In genomic region chr6:36839819-36840379, GRCh38 we compare ENCODE assay signal across 8 cellular contexts. TPM values are rescaled to one million over a fixed set of nuclear protein-coding genes. Genes with fewer than 3 reads are reported as not detected.
DNase-seq lines count a peak whose midpoint lies in the region; ATAC-seq and TF ChIP-seq lines count a peak whose summit lies in the region.

No MANE protein-coding gene starts in this region.

- peak overlapping the region; percentile 65 for H3K4me3 Mint-ChIP-seq in activated naive CD8-positive, alpha-beta T cell treated with anti-CD3 and anti-CD28 coated beads, Interleukin-2, amount 10 ng/mL, durations not matched to agents 7 days and 5 days

- TF ChIP-seq CTCF in OCI-LY7 (conservative IDR thresholded peaks at IDR 0.05; ENCODE audit: low read length) (peak; percentile 37), gastrocnemius medialis (IDR thresholded peaks at IDR 0.05 in 4 of 5, conservative IDR thresholded peaks at IDR 0.05 in 1 of 5) (no peak)

- H3K27ac Mint-ChIP-seq in activated naive CD8-positive, alpha-beta T cell treated with anti-CD3 and anti-CD28 coated beads, Interleukin-2, amount 10 ng/mL, durations not matched to agents 7 days and 5 days, result no peak overlapping the region

- H3K27me3 Mint-ChIP-seq in activated naive CD8-positive, alpha-beta T cell treated with anti-CD3 and anti-CD28 coated beads, Interleukin-2, amount 10 ng/mL, durations not matched to agents 7 days and 5 days, result peaks cover 45% of the 10 kb centered on the region

- CTCF ChIA-PET in OCI-LY7 (lab: Charles Lee; ENCODE audit: unreplicated experiment), result no interaction called here

- H3K9me3 Mint-ChIP-seq in activated naive CD8-positive, alpha-beta T cell treated with anti-CD3 and anti-CD28 coated beads, Interleukin-2, amount 10 ng/mL, durations not matched to agents 7 days and 5 days, result no peaks in the 10 kb centered on the region

- in situ Hi-C loops in gastrocnemius medialis (cut with MboI; ENCODE audit: low sequenced_read_pairs in 4 of 4), result no loop called here

- no peaks in the 10 kb centered on the region for H4K20me1 ChIP-seq in OCI-LY7 (ENCODE audit: insufficient read depth, low read length)

- TF ChIP-seq POLR2A in gastrocnemius medialis (IDR thresholded peaks at IDR 0.05), result no peak

- no peak overlapping the region for H2AFZ ChIP-seq in OCI-LY7 (ENCODE audit: low read length)

- H3K27me3 ChIP-seq in right cardiac atrium (ENCODE audit: control insufficient read depth, insufficient read depth), result no peaks in the 10 kb centered on the region
- peaks cover 0 to 3% (median 0%) of the 10 kb centered on the region in 3 donors for H3K27me3 ChIP-seq in gastrocnemius medialis

- peak; percentile 47 for ATAC-seq in GM18498 (IDR thresholded peaks at IDR 0.05; ENCODE audit: unreplicated experiment)
- peak; percentile 71 for ATAC-seq in activated naive CD8-positive, alpha-beta T cell treated with anti-CD3 and anti-CD28 coated beads, Interleukin-2, amount 10 ng/mL, durations not matched to agents 7 days and 5 days (ENCODE audit: low read depth)
- ATAC-seq in right cardiac atrium, result peak; percentile 9 to 19
- peak; percentile 13 to 14 for ATAC-seq in gastrocnemius medialis
- no peak for ATAC-seq in GM18870 (IDR thresholded peaks at IDR 0.05; ENCODE audit: unreplicated experiment)
- no peak for ATAC-seq in GM19455 (IDR thresholded peaks at IDR 0.05; ENCODE audit: unreplicated experiment)
- no peak for ATAC-seq in HG02840 (IDR thresholded peaks at IDR 0.05; ENCODE audit: low FRiP score, unreplicated experiment)

- H3K9me2 ChIP-seq in OCI-LY7 (ENCODE audit: insufficient read depth, low read length), result no peaks in the 10 kb centered on the region

- H3K36me3 ChIP-seq in OCI-LY7 (ENCODE audit: insufficient read depth, low read length) (no peaks in the 10 kb centered on the region), gastrocnemius medialis (no peaks in the 10 kb centered on the region)

- H3K9me3 ChIP-seq in OCI-LY7 (ENCODE audit: low read length) (no peaks in the 10 kb centered on the region), right cardiac atrium (ENCODE audit: control insufficient read depth, low read length) (no peaks in the 10 kb centered on the region), gastrocnemius medialis (no peaks in the 10 kb centered on the region)

- peaks cover 9% of the 10 kb centered on the region for H3K4me1 Mint-ChIP-seq in activated naive CD8-positive, alpha-beta T cell treated with anti-CD3 and anti-CD28 coated beads, Interleukin-2, amount 10 ng/mL, durations not matched to agents 7 days and 5 days

- no peaks in the 10 kb centered on the region for H3K4me1 ChIP-seq in OCI-LY7 (ENCODE audit: insufficient read depth, low read length, poor library complexity, severe bottlenecking)
- H3K4me1 ChIP-seq in right cardiac atrium (ENCODE audit: control insufficient read depth, insufficient read depth, low read length), result peaks cover 8% of the 10 kb centered on the region
- H3K4me1 ChIP-seq in gastrocnemius medialis, result peaks cover 43 to 53% of the 10 kb centered on the region in 2 donors

- no peak overlapping the region for H3K27ac ChIP-seq in OCI-LY7 (ENCODE audit: low read depth, low read length, poor library complexity, severe bottlenecking)
- peak overlapping the region; percentile 66 for H3K27ac ChIP-seq in right cardiac atrium (ENCODE audit: low read length)
- H3K27ac ChIP-seq in gastrocnemius medialis, result peak overlapping the region in 2 of 4 donors; percentile 48 to 69

- intact Hi-C loops in OCI-LY7 (cut with micrococcal nuclease; ENCODE audit: unreplicated experiment) (no loop called here), right cardiac atrium (cut with DNase I) (loop anchor here in 1 of 4 donors (10.0 kb wide), 1 partner anchor 75 kb away; no protein-coding TSS in a partner anchor), gastrocnemius medialis (cut with DNase I; ENCODE audit: low total_unique reads) (no loop called here)

- H3K4me3 ChIP-seq in OCI-LY7 (ENCODE audit: low read depth, low read length, poor library complexity, severe bottlenecking), result peak overlapping the region; percentile 38
- H3K4me3 ChIP-seq in right cardiac atrium (ENCODE audit: low read length), result peak overlapping the region; percentile 59
- peak overlapping the region; percentile 45 to 68 (median 49) for H3K4me3 ChIP-seq in gastrocnemius medialis

- BruUV-seq in OCI-LY7 (replicated peaks; lab: Mats Ljungman, UMichigan), result no TSS peak

- H3K79me2 ChIP-seq in OCI-LY7 (ENCODE audit: insufficient read depth, low read depth, low read length), result no peaks in the 10 kb centered on the region

- H3K36me3 Mint-ChIP-seq in activated naive CD8-positive, alpha-beta T cell treated with anti-CD3 and anti-CD28 coated beads, Interleukin-2, amount 10 ng/mL, durations not matched to agents 7 days and 5 days, result no peaks in the 10 kb centered on the region

- under 1% methylated on average over 63 of the region's 63 CpGs for WGBS in right cardiac atrium

- POLR2A ChIA-PET in OCI-LY7 (lab: Charles Lee), result no interaction called here
- POLR2A ChIA-PET in activated naive CD8-positive, alpha-beta T cell treated with anti-CD3 and anti-CD28 coated beads, Interleukin-2, amount 10 ng/mL, durations not matched to agents 7 days and 5 days (lab: Charles Lee), result no interaction called here

- peak overlapping the region; percentile 46; the same call in 1 of the 2 replicates for H3K4me2 ChIP-seq in OCI-LY7 (ENCODE audit: low read length)

- DNase-seq in OCI-LY7 (ENCODE audit: low spot score) (peak; percentile 11), right cardiac atrium (peak; percentile 62 to 89 (median 87)), gastrocnemius medialis (no peak)
- peak; percentile 66 for DNase-seq in activated naive CD8-positive, alpha-beta T cell treated with anti-CD3 and anti-CD28 coated beads, Interleukin-2, amount 10 ng/mL, durations not matched to agents 7 days and 5 days

RNA-seq across cellular contexts. Expression of gene CPNE5, which starts 0.7 kb away (rescaled TPM):
- 25.3 and 37.7 TPM in 2 replicates for total RNA-seq in OCI-LY7 (2014; rRNA removed; shearing (Covaris generic))
- total RNA-seq in OCI-LY7 (2022), result 70.7 and 89.8 TPM in 2 replicates
- 1 to 10 TPM in 1 of 2 experiments, under 1 TPM in 1; 0.99 to 1.3 TPM for total RNA-seq in activated naive CD8-positive, alpha-beta T cell treated with anti-CD3 and anti-CD28 coated beads, Interleukin-2, amount 10 ng/mL, durations not matched to agents 7 days and 5 days
- total RNA-seq in right cardiac atrium, result 10 to 100 TPM; 31.7 to 80.9 (median 70.3) TPM
- polyA plus RNA-seq in right cardiac atrium, result 27.5 TPM
- total RNA-seq in gastrocnemius medialis, result under 1 TPM in 1 of 4 donors, not detected in 3; 0.11 TPM

RNA-seq across cellular contexts. Expression of gene PPIL1, which starts 34.7 kb away (rescaled TPM):
- 34.6 and 38.9 TPM in 2 replicates for total RNA-seq in OCI-LY7 (2014; rRNA removed; shearing (Covaris generic))
- total RNA-seq in OCI-LY7 (2022) (35.6 and 40.0 TPM in 2 replicates), right cardiac atrium (10 to 100 TPM; 49.4 to 72.4 (median 63.7) TPM), gastrocnemius medialis (10 to 100 TPM in 3 of 4 donors, 1 to 10 TPM in 1; 5.4 to 18.7 (median 16.8) TPM)
- total RNA-seq in activated naive CD8-positive, alpha-beta T cell treated with anti-CD3 and anti-CD28 coated beads, Interleukin-2, amount 10 ng/mL, durations not matched to agents 7 days and 5 days, result 10 to 100 TPM; 18.5 to 19.9 TPM
- 75.6 TPM for polyA plus RNA-seq in right cardiac atrium

RNA-seq across cellular contexts. Expression of gene C6orf89, which starts 45.9 kb away (rescaled TPM):
- total RNA-seq in OCI-LY7 (2014; rRNA removed; shearing (Covaris generic)), result 14.7 and 20.1 TPM in 2 replicates
- total RNA-seq in OCI-LY7 (2022) (25.7 and 30.0 TPM in 2 replicates), right cardiac atrium (10 to 100 TPM; 69.4 to 83.9 (median 79.1) TPM), gastrocnemius medialis (10 to 100 TPM; 30.8 to 53.2 (median 38.8) TPM)
- total RNA-seq in activated naive CD8-positive, alpha-beta T cell treated with anti-CD3 and anti-CD28 coated beads, Interleukin-2, amount 10 ng/mL, durations not matched to agents 7 days and 5 days, result 10 to 100 TPM; 45.3 to 46.0 TPM
- polyA plus RNA-seq in right cardiac atrium, result 53.2 TPM

Comparison
In these comparisons a context has a peak if more than half of its experiments do, and no peak if none do; other contexts are left out.
1. ATAC-seq: peak in GM18498 (single experiment), activated naive CD8-positive, alpha-beta T cell treated with anti-CD3 and anti-CD28 coated beads, Interleukin-2, amount 10 ng/mL, durations not matched to agents 7 days and 5 days (single experiment), right cardiac atrium (2 of 2) and gastrocnemius medialis (2 of 2); none in GM18870 (single experiment), GM19455 (single experiment) and HG02840 (single experiment).
2. DNase-seq: peak in OCI-LY7 (single experiment), activated naive CD8-positive, alpha-beta T cell treated with anti-CD3 and anti-CD28 coated beads, Interleukin-2, amount 10 ng/mL, durations not matched to agents 7 days and 5 days (single experiment) and right cardiac atrium (3 of 3); none in gastrocnemius medialis (0 of 2).
3. RNA of gene CPNE5, which starts 0.7 kb away (total RNA-seq): 25.3 to 89.8 TPM in OCI-LY7 and 31.7 to 80.9 TPM in right cardiac atrium; 0.99 to 1.3 TPM in activated naive CD8-positive, alpha-beta T cell treated with anti-CD3 and anti-CD28 coated beads, Interleukin-2, amount 10 ng/mL, durations not matched to agents 7 days and 5 days and 0.11 TPM in gastrocnemius medialis; every median in the first group is over 10 times any median in the second.
4. Peak in every context shown above with its lines, with median percentiles within 50 percentile points of each other: H3K4me3 ChIP-seq.